ENCODE assay signal across 27 cellular contexts in genomic region chr20:59794555-59794954, GRCh38.
"Had no signal": no experiment of that assay in that cellular context is flagged by ENCODE, and none has a peak within 500 bp of the region (broad histone marks: within the 10 kb centered on the region; RNA-seq: fewer than 3 reads in every experiment).

No MANE protein-coding gene starts in this region.

- H3K4me2 ChIP-seq: smooth muscle cell had no signal

- FAIRE-seq: keratinocyte had no signal

- DNase-seq: hippocampal formation; kidney glomerular epithelial cell; left colon; left ventricle myocardium inferior; midbrain; mucosa of descending colon; naive thymus-derived CD4-positive, alpha-beta T cell; ovary; right lobe of liver; stimulated activated CD4-positive, alpha-beta T cell treated with anti-CD3 and anti-CD28 coated beads, Interleukin-1b, Interleukin-23, amount 100 ng/mL, for 48 hours; stimulated activated CD4-positive, alpha-beta T cell treated with anti-CD3 and anti-CD28 coated beads, Interleukin-2, amount 100 ng/mL, for 48 hours; stimulated activated CD4-positive, alpha-beta T cell treated with anti-CD3 and anti-CD28 coated beads, Interleukin-4, amount 100 ng/mL, for 4 hours; stimulated activated CD8-positive, alpha-beta memory T cell treated with anti-CD3 and anti-CD28 coated beads, Interleukin-4, amount 100 ng/mL, for 48 hours; stimulated activated naive CD4-positive, alpha-beta T cell treated with Interleukin-2 at 50 U/mL for 16 hours; stimulated activated naive CD8-positive, alpha-beta T cell treated with anti-CD3 and anti-CD28 coated beads, Interleukin-15, amount 100 ng/mL, for 72 hours; substantia nigra; testis; thyroid gland; transverse colon; upper lobe of left lung had no signal

- H3K4me1 ChIP-seq: left ventricle myocardium inferior, right atrium auricular region, right lobe of liver, testis, thyroid gland, transverse colon, upper lobe of left lung, vagina had no signal

- H3K9me3 ChIP-seq: right lobe of liver, testis, thyroid gland, vagina had no signal

- H3K4me3 ChIP-seq: left ventricle myocardium inferior, lung, mucosa of descending colon, ovary, right atrium auricular region, right lobe of liver, smooth muscle cell, testis, thyroid gland, transverse colon, upper lobe of left lung, vagina had no signal

- ATAC-seq: left colon; mucosa of descending colon; naive thymus-derived CD4-positive, alpha-beta T cell; natural killer cell treated with Interleukin-12 subunit alpha and Interleukin-12 subunit beta and Interleukin-15 and Interleukin-18, amount 100 ng/mL, for 72 hours; right lobe of liver; stimulated activated memory B cell treated with anti-CD40 and anti-IgM and Interleukin-4, amounts not matched to agents 10 μg/mL and 1 μg/mL and 100 μg/mL, for 72 hours; stimulated activated naive CD8-positive, alpha-beta T cell treated with anti-CD3 and anti-CD28 coated beads, Interleukin-15, amount 100 ng/mL, for 72 hours had no signal

- H3K27ac ChIP-seq: left ventricle myocardium inferior, ovary, right atrium auricular region, right lobe of liver, testis, thyroid gland, transverse colon, upper lobe of left lung, vagina had no signal
